1 cellular context compared by ENCODE assay signal in the genomic region with DNA sequence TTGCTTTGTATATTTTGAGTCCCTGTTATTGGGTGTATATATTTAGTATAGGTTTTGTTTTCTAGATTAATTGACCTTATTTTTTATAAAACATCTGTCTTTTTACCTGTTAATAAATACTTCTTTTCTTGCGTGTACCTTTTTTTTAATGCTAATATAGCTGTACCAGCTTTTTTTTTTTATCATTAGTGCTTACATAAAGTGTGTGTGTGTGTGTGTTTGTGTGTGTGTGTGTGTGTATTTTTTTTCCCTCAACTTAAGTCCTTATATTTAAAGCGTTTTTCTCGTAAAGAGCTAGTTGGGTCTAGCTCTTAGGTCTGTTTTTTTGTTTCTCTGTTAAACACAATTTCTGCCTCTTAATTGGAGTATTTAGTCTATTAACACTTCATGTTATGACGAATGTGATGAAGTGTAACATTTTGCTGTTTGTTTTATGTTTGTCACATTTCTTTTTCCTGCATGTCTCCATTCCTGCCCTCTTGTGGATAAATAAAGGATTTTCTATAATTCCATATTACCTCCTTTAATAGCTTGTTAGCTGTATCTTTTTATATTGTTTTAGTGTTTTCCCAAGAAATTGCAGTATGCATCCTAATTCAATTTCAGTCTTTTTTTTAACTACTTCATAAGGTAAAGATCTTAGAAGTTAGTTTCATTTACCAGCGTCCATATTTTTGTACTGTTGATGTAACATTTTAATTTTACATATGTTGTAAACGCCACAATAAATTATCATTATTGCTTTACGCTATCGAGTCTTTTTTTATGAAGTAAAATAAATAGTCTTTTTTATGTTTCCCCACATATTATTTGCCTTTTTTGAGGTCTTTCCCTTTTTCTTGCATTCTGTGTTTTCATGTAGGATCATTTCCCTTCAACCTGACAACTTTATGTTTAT.
TF ChIP-seq lines count a peak whose summit lies in the region.

No MANE protein-coding gene starts in this region.

TF ChIP-seq in SK-N-SH treated with all-trans-retinoic acid at 6 μM for 48 hours, 23 proteins besides CTCF, POLR2A, EP300 and RAD21 (continued from another document):
- TF ChIP-seq BACH2 (CRISPR knock-in tag; IDR thresholded peaks at IDR 0.05; ENCODE audit: borderline replicate concordance): no peak
